Comparison of ENCODE assay signal across 8 cellular contexts in the genomic region with DNA sequence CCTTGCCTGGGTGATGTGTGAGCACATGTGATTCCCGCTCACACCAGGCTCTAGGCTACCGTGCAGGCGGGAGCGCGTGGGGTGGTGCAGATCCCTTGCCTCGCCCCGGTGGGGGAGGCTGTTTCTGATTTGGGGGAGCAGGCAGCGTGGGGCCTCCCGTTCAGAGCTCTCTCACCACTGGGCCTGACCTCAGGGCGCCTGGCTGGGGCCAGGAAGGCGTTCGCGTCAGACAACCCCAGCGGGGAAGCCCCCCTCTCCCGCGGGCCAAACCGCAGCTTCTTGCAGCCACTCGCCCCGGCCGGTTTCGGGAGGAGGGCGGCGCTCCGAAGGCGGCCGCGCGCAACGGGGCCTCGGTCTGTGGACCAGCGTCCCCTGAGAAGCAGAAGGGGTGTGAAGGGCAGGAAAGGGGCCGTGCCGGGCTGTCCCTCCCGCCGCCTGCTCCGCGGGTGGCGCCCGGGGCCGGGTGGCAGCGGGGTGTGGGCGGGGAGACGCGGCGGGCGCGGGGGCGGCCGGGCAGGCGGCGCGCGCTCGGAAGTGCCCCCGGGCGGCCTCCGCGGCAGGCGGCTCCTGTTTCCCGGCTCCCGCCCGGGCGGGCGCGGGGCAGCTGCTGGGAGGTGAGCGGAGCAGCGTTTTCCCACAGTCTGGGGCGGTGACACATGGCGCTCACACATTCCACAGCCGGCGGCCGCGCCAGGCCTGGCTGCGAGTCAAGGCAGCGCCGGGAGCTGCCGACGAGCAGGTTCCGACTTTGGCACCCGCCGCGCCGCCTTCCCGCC.
DNase-seq lines count a peak whose midpoint lies in the region; ATAC-seq and TF ChIP-seq lines count a peak whose summit lies in the region.

No MANE protein-coding gene starts in this region.

- peak; percentile 6; the same call in 1 of the 2 replicates for TF ChIP-seq CTCF in 22Rv1 (IDR thresholded peaks at IDR 0.05)
- no peak for TF ChIP-seq CTCF in choroid plexus epithelial cell (conservative IDR thresholded peaks at IDR 0.05; ENCODE audit: low read depth, low read length)

- intact Hi-C loops in left colon (cut with DNase I, micrococcal nuclease): no loop called here

- H3K27ac ChIP-seq in 22Rv1: peak overlapping the region; percentile 74

- ATAC-seq in GM18499 (IDR thresholded peaks at IDR 0.05; ENCODE audit: insufficient read depth, unreplicated experiment) (peak; percentile 86), HG02884 (IDR thresholded peaks at IDR 0.05; ENCODE audit: unreplicated experiment) (peak; percentile 90), left colon (peak; percentile 75)

- DNase-seq in NCI-H1694 (lab: John Stamatoyannopoulos, UW) (peak; percentile 72), choroid plexus epithelial cell (ENCODE audit: low read depth) (peak; percentile 98), left colon (peak; percentile 79 to 80)
- peak; percentile 24 to 47 (median 42) for DNase-seq in activated CD4-positive, CD25-positive, alpha-beta regulatory T cell (lab: John Stamatoyannopoulos, UW)
- DNase-seq in stimulated activated CD4-positive, alpha-beta T cell treated with anti-CD3 and anti-CD28 coated beads, Interleukin-1b, Interleukin-23, amount 100 ng/mL, for 24 hours (ENCODE audit: low read depth in 4 of 4, low spot score in 1 of 4): peak in 3 of 4 experiments; percentile 43 to 77 (median 58)

- H3K4me3 ChIP-seq in choroid plexus epithelial cell (ENCODE audit: low read depth, low read length): peak overlapping the region; percentile 38

Comparison
In these comparisons a context has a peak if more than half of its experiments do, and no peak if none do; other contexts are left out.
1. Peak in every context shown above with its lines: DNase-seq, ATAC-seq, H3K4me3 ChIP-seq and H3K27ac ChIP-seq.
2. DNase-seq: peak in every context shown above with its lines; median percentile 98 in choroid plexus epithelial cell; 80 in left colon; 72 in NCI-H1694; 58 in stimulated activated CD4-positive, alpha-beta T cell treated with anti-CD3 and anti-CD28 coated beads, Interleukin-1b, Interleukin-23, amount 100 ng/mL, for 24 hours; 42 in activated CD4-positive, CD25-positive, alpha-beta regulatory T cell.